23 cellular contexts compared by ENCODE assay signal in genomic region chr1:18012686-18013085, GRCh38.
DNase-seq lines count a peak whose midpoint lies in the region; ATAC-seq lines count a peak whose summit lies in the region.
"Had no signal": no experiment of that assay in that cellular context is flagged by ENCODE, and none has a peak within 500 bp of the region (broad histone marks: within the 10 kb centered on the region; RNA-seq: fewer than 3 reads in every experiment).

No MANE protein-coding gene starts in this region.

- H4K8ac ChIP-seq in mesendoderm (ENCODE audit: low read depth, low read length) = no peak overlapping the region

- H3K79me1 ChIP-seq in mesendoderm (ENCODE audit: low read length) = no peaks in the 10 kb centered on the region

- no peak overlapping the region for H3K4me3 ChIP-seq in mesendoderm (ENCODE audit: low read length)
- H3K4me3 ChIP-seq: SJSA1 had no signal

- no peak overlapping the region for H2BK5ac ChIP-seq in mesendoderm (ENCODE audit: low read length)

- H4K5ac ChIP-seq in mesendoderm (ENCODE audit: low read length) = no peak overlapping the region

- no peak overlapping the region for H2BK15ac ChIP-seq in mesendoderm (replicated peaks; ENCODE audit: low read depth)

- no CpG with 5 or more reads among the region's 8 CpGs for WGBS in mesendoderm (ENCODE audit: extremely low coverage, insufficient coverage, low lambda C conversion rate)

- H3K23ac ChIP-seq in mesendoderm (ENCODE audit: low read length) = no peak overlapping the region

- no peaks in the 10 kb centered on the region for H3K79me2 ChIP-seq in mesendoderm (ENCODE audit: control insufficient read depth, insufficient read depth, low read length)

- no peak overlapping the region for H3K56ac ChIP-seq in mesendoderm (ENCODE audit: low read length)

- no peak overlapping the region for H3K18ac ChIP-seq in mesendoderm (ENCODE audit: low read length)

- H3K9ac ChIP-seq in mesendoderm (ENCODE audit: low read length) = no peak overlapping the region

- no peak overlapping the region for H3K4me2 ChIP-seq in mesendoderm (ENCODE audit: low read length)

- H3K4me1 ChIP-seq in mesendoderm (ENCODE audit: control insufficient read depth, low read depth, low read length) = peaks cover 9% of the 10 kb centered on the region
- H3K4me1 ChIP-seq: SJSA1 had no signal

- no peak overlapping the region for H3K4ac ChIP-seq in mesendoderm (ENCODE audit: low read depth, low read length)

- no peaks in the 10 kb centered on the region for H3K27me3 ChIP-seq in mesendoderm (ENCODE audit: insufficient read depth, low read length, poor library complexity)

- no peak for ATAC-seq in GM18502 (IDR thresholded peaks at IDR 0.05; ENCODE audit: poor library complexity, unreplicated experiment)
- ATAC-seq in GM18867 (IDR thresholded peaks at IDR 0.05; ENCODE audit: unreplicated experiment) = no peak
- no peak for ATAC-seq in GM21619 (IDR thresholded peaks at IDR 0.05; ENCODE audit: unreplicated experiment)

- H2AK5ac ChIP-seq in mesendoderm (ENCODE audit: low read length) = no peak overlapping the region

- peak; percentile 8 for DNase-seq in ELF-1 (ENCODE audit: low read depth, low spot score)
- DNase-seq in NCI-H1694 (lab: John Stamatoyannopoulos, UW) = peak; percentile 80
- DNase-seq in NCI-H524 (lab: John Stamatoyannopoulos, UW) = peak; percentile 90 to 94
- DNase-seq in mesendoderm = peak; percentile 3
- DNase-seq in NAMALWA (ENCODE audit: low spot score) = no peak
- DNase-seq: C1 segment of cervical spinal cord; CD4-positive, alpha-beta memory T cell; COR-L47; DMS79; EL; GF-D8; Karpas-422; NCI-H1092 treated with DMSO at 0.1 percent for 48 hours; NCI-H1436; NCI-H2029; NCI-H69; Right ventricle myocardium superior; RPMI8226; T-helper 1 cell had no signal

- no peaks in the 10 kb centered on the region for H3K36me3 ChIP-seq in mesendoderm (ENCODE audit: control insufficient read depth, insufficient read depth, low read length)
- H3K36me3 ChIP-seq: SJSA1 had no signal

- H2BK120ac ChIP-seq in mesendoderm (ENCODE audit: low read depth, low read length) = no peak overlapping the region

- no peak overlapping the region for H3K27ac ChIP-seq in mesendoderm (ENCODE audit: low read depth, low read length)
- H3K27ac ChIP-seq: SJSA1 had no signal
